ENCODE assay signal across 16 cellular contexts in the genomic region with DNA sequence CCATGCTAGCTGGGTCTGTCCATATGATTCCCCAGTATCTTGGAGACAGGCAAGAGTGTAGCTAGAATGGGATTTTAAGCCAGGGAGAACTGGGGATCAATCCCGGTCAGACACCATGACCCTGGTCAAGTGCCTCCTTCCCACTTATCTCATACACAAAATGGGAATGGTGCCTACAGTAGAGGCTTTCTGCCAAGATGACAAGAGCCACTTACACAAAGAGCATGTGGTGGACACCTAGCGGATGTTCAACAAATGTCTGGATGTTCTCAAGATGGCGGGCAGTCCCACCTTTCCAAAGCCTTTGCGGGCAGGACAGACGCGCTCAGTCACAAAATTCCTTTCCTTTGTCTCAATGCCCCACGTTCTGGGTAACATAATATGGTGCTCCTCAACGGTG. TPM values are rescaled to one million over a fixed set of nuclear protein-coding genes. Genes with fewer than 3 reads are reported as not detected.
A peak's percentile ranks its signal among the peaks of the same experiment; 100 is the strongest.
DNase-seq lines count a peak whose midpoint lies in the region; ATAC-seq and TF ChIP-seq lines count a peak whose summit lies in the region.
"Had no signal": no experiment of that assay in that cellular context is flagged by ENCODE, and none has a peak within 500 bp of the region (broad histone marks: within the 10 kb centered on the region; RNA-seq: fewer than 3 reads in every experiment).

No MANE protein-coding gene starts in this region.

- ATAC-seq in heart left ventricle = peak; percentile 57 to 85 (median 82)
- ATAC-seq in right cardiac atrium = peak; percentile 32 to 57
- no peak for ATAC-seq in effector memory CD8-positive, alpha-beta T cell (replicated peaks)
- no peak for ATAC-seq in HG02870 (IDR thresholded peaks at IDR 0.05; ENCODE audit: unreplicated experiment)

- peaks cover 0 to 17% (median 9%) of the 10 kb centered on the region in 12 donors for H3K4me1 ChIP-seq in heart left ventricle
- H3K4me1 ChIP-seq in right cardiac atrium (ENCODE audit: control insufficient read depth, insufficient read depth, low read length) = peaks cover 7% of the 10 kb centered on the region

- no peak for TF ChIP-seq POLR2A in heart left ventricle (IDR thresholded peaks at IDR 0.05)

- TF ChIP-seq CTCF in heart left ventricle (IDR thresholded peaks at IDR 0.05) = peak in 3 of 12 donors; percentile 12 to 27 (median 23)

- H3K27ac ChIP-seq in heart left ventricle = peak overlapping the region in 4 of 12 donors; percentile 22 to 79 (median 32)
- H3K27ac ChIP-seq in right cardiac atrium (ENCODE audit: low read length) = no peak overlapping the region

- no peaks in the 10 kb centered on the region for H3K9me3 Mint-ChIP-seq in effector memory CD8-positive, alpha-beta T cell
- H3K9me3 Mint-ChIP-seq: H9 had no signal

- H3K36me3 Mint-ChIP-seq in effector memory CD8-positive, alpha-beta T cell (ENCODE audit: insufficient read depth) = peaks cover 3% of the 10 kb centered on the region
- H3K36me3 Mint-ChIP-seq: CD4-positive, CD25-positive, alpha-beta regulatory T cell had no signal

- intact Hi-C loops in heart left ventricle (cut with DNase I) (no loop called here), right cardiac atrium (cut with DNase I) (no loop called here)

- H3K36me3 ChIP-seq in heart left ventricle = no peaks in the 10 kb centered on the region
- H3K36me3 ChIP-seq: BLaER1 treated with 17β-estradiol and CSF1 and Interleukin-3, amounts not matched to agents 10 nM and 100 nM had no signal

- no peak overlapping the region for H3K4me3 Mint-ChIP-seq in effector memory CD8-positive, alpha-beta T cell
- H3K4me3 Mint-ChIP-seq: CD4-positive, CD25-positive, alpha-beta regulatory T cell; H9 had no signal

- peaks cover 0 to 7% of the 10 kb centered on the region in 2 donors for H3K27me3 Mint-ChIP-seq in effector memory CD8-positive, alpha-beta T cell

- peak; percentile 85 for DNase-seq in NCI-H1092 (lab: John Stamatoyannopoulos, UW)
- peak; percentile 56 for DNase-seq in NCI-H2029 treated with DMSO at 0.1 percent for 48 hours (lab: John Stamatoyannopoulos, UW)
- peak in 4 of 5 donors; percentile 41 to 59 (median 53) for DNase-seq in heart left ventricle
- DNase-seq in right cardiac atrium = no peak
- no peak for DNase-seq in effector memory CD8-positive, alpha-beta T cell
- no peak for DNase-seq in EL
- DNase-seq in superior temporal gyrus (ENCODE audit: extremely low spot score) = no peak
- DNase-seq: ACHN; CD4-positive, CD25-positive, alpha-beta regulatory T cell; DMS53; GOT3; H9 had no signal

- 56 to 70% (median 63%) methylated on average over 8 of the region's 8 CpGs for WGBS in heart left ventricle, 4 donors
- 80% methylated on average over 8 of the region's 8 CpGs for WGBS in right cardiac atrium

- H3K27ac Mint-ChIP-seq in effector memory CD8-positive, alpha-beta T cell = no peak overlapping the region
- H3K27ac Mint-ChIP-seq: CD4-positive, CD25-positive, alpha-beta regulatory T cell; H9 had no signal

- H3K4me3 ChIP-seq in heart left ventricle = no peak overlapping the region
- H3K4me3 ChIP-seq in right cardiac atrium (ENCODE audit: low read length) = no peak overlapping the region
- H3K4me3 ChIP-seq: BLaER1 treated with 17β-estradiol and CSF1 and Interleukin-3, amounts not matched to agents 10 nM and 100 nM had no signal

- no peaks in the 10 kb centered on the region for H3K27me3 ChIP-seq in heart left ventricle
- no peaks in the 10 kb centered on the region for H3K27me3 ChIP-seq in right cardiac atrium (ENCODE audit: control insufficient read depth, insufficient read depth)
- H3K27me3 ChIP-seq: BLaER1 treated with 17β-estradiol and CSF1 and Interleukin-3, amounts not matched to agents 10 nM and 100 nM had no signal

- no peaks in the 10 kb centered on the region for H3K4me1 Mint-ChIP-seq in effector memory CD8-positive, alpha-beta T cell (ENCODE audit: low read depth in 2 of 2)
- H3K4me1 Mint-ChIP-seq: CD4-positive, CD25-positive, alpha-beta regulatory T cell; H9 had no signal

- H3K9me3 ChIP-seq in heart left ventricle = no peaks in the 10 kb centered on the region
- H3K9me3 ChIP-seq in right cardiac atrium (ENCODE audit: control insufficient read depth, low read length) = no peaks in the 10 kb centered on the region

RNA-seq across cellular contexts. Expression of gene MAF, which starts 57.3 kb away (rescaled TPM):
- total RNA-seq in heart left ventricle (10 to 100 TPM in 6 of 9 donors, 1 to 10 TPM in 3; 7.5 to 59.0 (median 13.2) TPM), right cardiac atrium (10 to 100 TPM; 17.1 to 26.6 (median 18.8) TPM)
- polyA plus RNA-seq in heart left ventricle (1 to 10 TPM; 2.8 to 3.0 TPM), right cardiac atrium (4.3 TPM)
- total RNA-seq: A172, HT1080 had no signal

Comparison
In these comparisons a context has a peak if more than half of its experiments do, and no peak if none do; other contexts are left out.
1. DNase-seq: peak in NCI-H1092 (single experiment), NCI-H2029 treated with DMSO at 0.1 percent for 48 hours (single experiment) and heart left ventricle (4 of 5); none in right cardiac atrium (0 of 3), effector memory CD8-positive, alpha-beta T cell (0 of 3), EL (single experiment) and superior temporal gyrus (single experiment).
2. ATAC-seq: peak in heart left ventricle (4 of 4) and right cardiac atrium (2 of 2); none in effector memory CD8-positive, alpha-beta T cell (single experiment) and HG02870 (single experiment).